ENCODE assay signal across 14 cellular contexts in genomic region chr10:102579206-102579790, GRCh38.
DNase-seq lines count a peak whose midpoint lies in the region; ATAC-seq and TF ChIP-seq lines count a peak whose summit lies in the region.
"Had no signal": no experiment of that assay in that cellular context is flagged by ENCODE, and none has a peak within 500 bp of the region (broad histone marks: within the 10 kb centered on the region; RNA-seq: fewer than 3 reads in every experiment).

No MANE protein-coding gene starts in this region.

- H3K36me3 ChIP-seq in adipocyte (ENCODE audit: control insufficient read depth, insufficient read depth, low read length, severe bottlenecking) (no peaks in the 10 kb centered on the region), sigmoid colon (no peaks in the 10 kb centered on the region)
- H3K36me3 ChIP-seq: adrenal gland, WERI-Rb-1 had no signal

- DNase-seq in NCI-H748 (lab: John Stamatoyannopoulos, UW; ENCODE audit: unreplicated experiment) (peak; percentile 5), NCI-H748 treated with DMSO at 0.1 percent for 48 hours (lab: John Stamatoyannopoulos, UW) (no peak), adipocyte (ENCODE audit: low read depth) (no peak), foreskin fibroblast (peak; percentile 25 to 61), sigmoid colon (no peak)
- DNase-seq in stimulated activated effector memory CD8-positive, alpha-beta T cell treated with anti-CD3 and anti-CD28 coated beads, Interleukin-12 subunit alpha, Interleukin-12 subunit beta, amount 100 ng/mL, for 72 hours (ENCODE audit: low spot score in 2 of 2) = no peak
- no peak for DNase-seq in effector CD4-positive, alpha-beta T cell
- DNase-seq: ACHN; activated CD8-positive, alpha-beta memory T cell treated with anti-CD3 and anti-CD28 coated beads, Interleukin-2, amount 50 U/mL, for 4 hours; adrenal gland; WERI-Rb-1 had no signal

- WGBS in sigmoid colon, 2 donors = 70 to 86% methylated on average over 9 of the region's 9 CpGs

- H3K4me3 ChIP-seq in adipocyte (ENCODE audit: low read length) = peak overlapping the region; percentile 46
- peak overlapping the region; percentile 0 to 41 for H3K4me3 ChIP-seq in foreskin fibroblast (ENCODE audit: low read depth in 1 of 2, low read length in 2 of 2)
- H3K4me3 ChIP-seq in sigmoid colon = no peak overlapping the region
- H3K4me3 ChIP-seq: adrenal gland, lung had no signal

- H3K27ac Mint-ChIP-seq in stimulated activated effector memory CD8-positive, alpha-beta T cell treated with anti-CD3 and anti-CD28 coated beads, Interleukin-12 subunit alpha, Interleukin-12 subunit beta, amount 100 ng/mL, for 72 hours = peak overlapping the region; percentile 48

- peaks cover 21% of the 10 kb centered on the region for H3K4me1 Mint-ChIP-seq in stimulated activated effector memory CD8-positive, alpha-beta T cell treated with anti-CD3 and anti-CD28 coated beads, Interleukin-12 subunit alpha, Interleukin-12 subunit beta, amount 100 ng/mL, for 72 hours

- H3K9me3 Mint-ChIP-seq in stimulated activated effector memory CD8-positive, alpha-beta T cell treated with anti-CD3 and anti-CD28 coated beads, Interleukin-12 subunit alpha, Interleukin-12 subunit beta, amount 100 ng/mL, for 72 hours = no peaks in the 10 kb centered on the region

- H3K4me1 ChIP-seq in adipocyte (ENCODE audit: control insufficient read depth, insufficient read depth, low read length) (peaks cover 18% of the 10 kb centered on the region), sigmoid colon (peaks cover 0 to 26% (median 15%) of the 10 kb centered on the region in 4 donors)

- no peak for TF ChIP-seq POLR2A in sigmoid colon (IDR thresholded peaks at IDR 0.05)

- H3K27me3 ChIP-seq in adipocyte (replicated peaks; ENCODE audit: control insufficient read depth, insufficient read depth, low read length) (no peaks in the 10 kb centered on the region), sigmoid colon (no peaks in the 10 kb centered on the region)
- H3K27me3 ChIP-seq: adrenal gland had no signal

- H3K9me3 ChIP-seq in adipocyte (ENCODE audit: control insufficient read depth, low read length) (no peaks in the 10 kb centered on the region), sigmoid colon (no peaks in the 10 kb centered on the region)
- H3K9me3 ChIP-seq: adrenal gland had no signal

- no peak for TF ChIP-seq EP300 in sigmoid colon (IDR thresholded peaks at IDR 0.05)

- no peak for TF ChIP-seq CTCF in foreskin fibroblast (IDR thresholded peaks at IDR 0.05; ENCODE audit: low read depth, low read length)
- TF ChIP-seq CTCF in sigmoid colon (IDR thresholded peaks at IDR 0.05) = no peak

- H3K27ac ChIP-seq in sigmoid colon = peak overlapping the region in 1 of 4 donors; percentile 18
- H3K27ac ChIP-seq: WERI-Rb-1 had no signal

- peak overlapping the region; percentile 45 for H3K9ac ChIP-seq in adipocyte (ENCODE audit: low read length)

- intact Hi-C loops in sigmoid colon (cut with DNase I) = no loop called here

- H3K4me3 Mint-ChIP-seq in stimulated activated effector memory CD8-positive, alpha-beta T cell treated with anti-CD3 and anti-CD28 coated beads, Interleukin-12 subunit alpha, Interleukin-12 subunit beta, amount 100 ng/mL, for 72 hours = no peak overlapping the region

- no peak for ATAC-seq in stimulated activated effector memory CD8-positive, alpha-beta T cell treated with anti-CD3 and anti-CD28 coated beads, Interleukin-12 subunit alpha, Interleukin-12 subunit beta, amount 100 ng/mL, for 72 hours
- ATAC-seq in HG02938 (IDR thresholded peaks at IDR 0.05; ENCODE audit: unreplicated experiment) = no peak
- ATAC-seq: SK-N-SH treated with all-trans-retinoic acid at 6 μM for 48 hours had no signal

- H3K36me3 Mint-ChIP-seq in stimulated activated effector memory CD8-positive, alpha-beta T cell treated with anti-CD3 and anti-CD28 coated beads, Interleukin-12 subunit alpha, Interleukin-12 subunit beta, amount 100 ng/mL, for 72 hours = no peaks in the 10 kb centered on the region

Comparison
In these comparisons a context has a peak if more than half of its experiments do, and no peak if none do; other contexts are left out.
1. DNase-seq: peak in NCI-H748 (single experiment) and foreskin fibroblast (2 of 2); none in NCI-H748 treated with DMSO at 0.1 percent for 48 hours (single experiment), adipocyte (single experiment), stimulated activated effector memory CD8-positive, alpha-beta T cell treated with anti-CD3 and anti-CD28 coated beads, Interleukin-12 subunit alpha, Interleukin-12 subunit beta, amount 100 ng/mL, for 72 hours (0 of 2), effector CD4-positive, alpha-beta T cell (single experiment) and sigmoid colon (single experiment).
2. H3K4me3 ChIP-seq: peak in adipocyte (single experiment) and foreskin fibroblast (2 of 2); none in sigmoid colon (0 of 4).